30 cellular contexts compared by ENCODE assay signal in genomic region chr1:15329481-15329815, GRCh38.
A peak's percentile ranks its signal among the peaks of the same experiment; 100 is the strongest.
DNase-seq lines count a peak whose midpoint lies in the region; ATAC-seq, FAIRE-seq and TF ChIP-seq lines count a peak whose summit lies in the region.
"Had no signal": no experiment of that assay in that cellular context is flagged by ENCODE, and none has a peak within 500 bp of the region (broad histone marks: within the 10 kb centered on the region; RNA-seq: fewer than 3 reads in every experiment).

No MANE protein-coding gene starts in this region.

- peaks cover 23% of the 10 kb centered on the region for H3K27me3 Mint-ChIP-seq in astrocyte (ENCODE audit: low read depth, unreplicated experiment)

- in situ Hi-C loops in G401 (cut with HindIII; ENCODE audit: low sequenced_read_pairs): loop anchor here (10.0 kb wide), 1 partner anchor 115 kb away; no protein-coding TSS in a partner anchor

- H4K20me1 ChIP-seq in astrocyte (ENCODE audit: insufficient read depth, low read length): no peaks in the 10 kb centered on the region

- peak overlapping the region; percentile 70 for H3K4me2 ChIP-seq in astrocyte (ENCODE audit: low read length)
- H3K4me2 ChIP-seq: PC-9 had no signal

- H3K27me3 ChIP-seq in astrocyte (ENCODE audit: insufficient read depth, low read length): peaks cover 17% of the 10 kb centered on the region
- H3K27me3 ChIP-seq in heart right ventricle: peaks cover 0 to 4% (median 0%) of the 10 kb centered on the region in 7 donors
- H3K27me3 ChIP-seq in skeletal muscle tissue (ENCODE audit: control insufficient read depth in 3 of 3, insufficient read depth in 3 of 3, low read length in 3 of 3): peaks cover 2 to 12% (median 4%) of the 10 kb centered on the region in 3 donors
- H3K27me3 ChIP-seq: ascending aorta, BE2C, gastroesophageal sphincter, ovary had no signal

- no peak for TF ChIP-seq CTCF in astrocyte (IDR thresholded peaks at IDR 0.05; ENCODE audit: insufficient read depth, low read depth, low read length)
- TF ChIP-seq CTCF in heart right ventricle (IDR thresholded peaks at IDR 0.05): no peak

- no peak overlapping the region for H2AFZ ChIP-seq in astrocyte (ENCODE audit: low read depth, low read length)
- H2AFZ ChIP-seq: PC-9 had no signal

- peaks cover 14% of the 10 kb centered on the region for H3K4me1 ChIP-seq in astrocyte (ENCODE audit: insufficient read depth, low read length)
- peaks cover 3 to 46% (median 23%) of the 10 kb centered on the region in 9 donors for H3K4me1 ChIP-seq in heart right ventricle
- H3K4me1 ChIP-seq in skeletal muscle tissue (ENCODE audit: control insufficient read depth in 3 of 3, insufficient read depth in 3 of 3, low read length in 3 of 3): peaks cover 11 to 13% (median 13%) of the 10 kb centered on the region in 3 donors
- H3K4me1 ChIP-seq: BE2C, HAP-1 had no signal

- no peak overlapping the region for H3K4me3 Mint-ChIP-seq in astrocyte (ENCODE audit: unreplicated experiment)
- H3K4me3 Mint-ChIP-seq: activated CD4-positive, alpha-beta T cell treated with anti-CD3 and anti-CD28 coated beads, Interleukin-2, amount 10 ng/mL, durations not matched to agents 24 days and 14 days; activated naive CD8-positive, alpha-beta T cell treated with anti-CD3 and anti-CD28 coated beads for 36 hours; memory B cell; nephron progenitor cell; stimulated activated naive CD8-positive, alpha-beta T cell treated with anti-CD3 and anti-CD28 coated beads, Interleukin-15, Interleukin-2, amounts not matched to agents 100 ng/mL and 50 ng/mL, for 24 hours had no signal

- no peak for TF ChIP-seq POLR2A in GM18505 (IDR thresholded peaks at IDR 0.05; ENCODE audit: borderline replicate concordance, extremely low read depth, insufficient read depth, insufficient read length)

- intact Hi-C loops in heart right ventricle (cut with DNase I): loop anchor here in 5 of 10 donors (5.0 to 10.0 kb wide), 3 partner anchors 98 to 175 kb away; no protein-coding TSS in a partner anchor

- FAIRE-seq in astrocyte (lab: Jason Lieb, UNC): no peak
- FAIRE-seq: endometrium had no signal

- H3K9me3 ChIP-seq in astrocyte (ENCODE audit: insufficient read depth, low read depth, low read length) (no peaks in the 10 kb centered on the region), heart right ventricle (no peaks in the 10 kb centered on the region), skeletal muscle tissue (ENCODE audit: control insufficient read depth in 3 of 3, low read length in 3 of 3) (no peaks in the 10 kb centered on the region)
- H3K9me3 ChIP-seq: ascending aorta, BE2C, Caco-2, gastroesophageal sphincter, HAP-1, ovary, tibial artery had no signal

- H3K9ac ChIP-seq in astrocyte (ENCODE audit: low read length): no peak overlapping the region
- H3K9ac ChIP-seq in skeletal muscle tissue (ENCODE audit: low read depth in 1 of 3, low read length in 3 of 3): no peak overlapping the region

- H3K27ac ChIP-seq in astrocyte (ENCODE audit: low read depth, low read length): no peak overlapping the region
- H3K27ac ChIP-seq in heart right ventricle: peak overlapping the region in 8 of 10 donors; percentile 42 to 77 (median 63)
- peak overlapping the region; percentile 20 for H3K27ac ChIP-seq in skeletal muscle tissue (ENCODE audit: low read depth, low read length)
- H3K27ac ChIP-seq: ascending aorta, ovary, PC-9, tibial artery had no signal

- H3K9me3 Mint-ChIP-seq in astrocyte (ENCODE audit: unreplicated experiment): no peaks in the 10 kb centered on the region
- H3K9me3 Mint-ChIP-seq: activated CD4-positive, alpha-beta T cell treated with anti-CD3 and anti-CD28 coated beads, Interleukin-2, amount 10 ng/mL, durations not matched to agents 24 days and 14 days; activated naive CD8-positive, alpha-beta T cell treated with anti-CD3 and anti-CD28 coated beads for 36 hours; memory B cell; nephron progenitor cell; stimulated activated naive CD8-positive, alpha-beta T cell treated with anti-CD3 and anti-CD28 coated beads, Interleukin-15, Interleukin-2, amounts not matched to agents 100 ng/mL and 50 ng/mL, for 24 hours had no signal

- H3K36me3 Mint-ChIP-seq in astrocyte (ENCODE audit: low read depth, unreplicated experiment): no peaks in the 10 kb centered on the region
- H3K36me3 Mint-ChIP-seq: activated naive CD8-positive, alpha-beta T cell treated with anti-CD3 and anti-CD28 coated beads for 36 hours; memory B cell had no signal

- H3K27ac Mint-ChIP-seq in astrocyte (ENCODE audit: unreplicated experiment): no peak overlapping the region
- H3K27ac Mint-ChIP-seq: activated CD4-positive, alpha-beta T cell treated with anti-CD3 and anti-CD28 coated beads, Interleukin-2, amount 10 ng/mL, durations not matched to agents 24 days and 14 days; activated naive CD8-positive, alpha-beta T cell treated with anti-CD3 and anti-CD28 coated beads for 36 hours; memory B cell; nephron progenitor cell; stimulated activated naive CD8-positive, alpha-beta T cell treated with anti-CD3 and anti-CD28 coated beads, Interleukin-15, Interleukin-2, amounts not matched to agents 100 ng/mL and 50 ng/mL, for 24 hours had no signal

- 42 to 45% methylated on average over 8 of the region's 8 CpGs for WGBS in heart right ventricle, 2 donors

- DNase-seq in G401 (ENCODE audit: low spot score) (peak; percentile 76), astrocyte (ENCODE audit: low read depth) (no peak), heart right ventricle (no peak), AG20443 (ENCODE audit: low spot score) (no peak), NCI-H82 treated with DMSO at 0.1 percent for 48 hours (lab: John Stamatoyannopoulos, UW; ENCODE audit: unreplicated experiment) (no peak)
- DNase-seq: ACHN; activated CD4-positive, alpha-beta T cell treated with anti-CD3 and anti-CD28 coated beads, Interleukin-2, amount 10 ng/mL, durations not matched to agents 24 days and 14 days; activated effector memory CD4-positive, alpha-beta T cell treated with Interleukin-2 at 50 U/mL for 16 hours; activated naive CD8-positive, alpha-beta T cell treated with anti-CD3 and anti-CD28 coated beads for 36 hours; BE2C; Caco-2; NCI-H1417 treated with DMSO at 0.1 percent for 48 hours; NCI-H2081; NCI-H524 treated with DMSO at 0.1 percent for 48 hours; nephron progenitor cell; PC-9; SHP77 treated with DMSO at 0.1 percent for 48 hours; stimulated activated CD8-positive, alpha-beta memory T cell treated with anti-CD3 and anti-CD28 coated beads, Interleukin-4, amount 100 ng/mL, for 48 hours; SW 1271 had no signal

- peak in 5 of 8 donors; percentile 33 to 52 (median 37) for ATAC-seq in heart right ventricle
- ATAC-seq in GM18505 (IDR thresholded peaks at IDR 0.05; ENCODE audit: unreplicated experiment): no peak
- ATAC-seq in esophagus mucosa: no peak

- H3K4me1 Mint-ChIP-seq in astrocyte (ENCODE audit: low read depth, unreplicated experiment): peaks cover 6% of the 10 kb centered on the region
- H3K4me1 Mint-ChIP-seq: memory B cell had no signal

- no peaks in the 10 kb centered on the region for H3K36me3 ChIP-seq in astrocyte (ENCODE audit: insufficient read depth, low read length)
- H3K36me3 ChIP-seq in heart right ventricle: no peaks in the 10 kb centered on the region
- H3K36me3 ChIP-seq in skeletal muscle tissue (ENCODE audit: control insufficient read depth in 3 of 3, insufficient read depth in 3 of 3, low read length in 3 of 3): no peaks in the 10 kb centered on the region
- H3K36me3 ChIP-seq: ascending aorta, BE2C, gastroesophageal sphincter, HAP-1, ovary, tibial artery had no signal

- no peak overlapping the region for H3K4me3 ChIP-seq in astrocyte (ENCODE audit: insufficient read depth, low read depth, low read length)
- H3K4me3 ChIP-seq in heart right ventricle: peak overlapping the region in 4 of 10 donors; percentile 1 to 19 (median 18)
- H3K4me3 ChIP-seq in skeletal muscle tissue (ENCODE audit: low read length in 3 of 3): peak overlapping the region in 2 of 3 donors; percentile 28 to 37
- H3K4me3 ChIP-seq: gastroesophageal sphincter, HAP-1, ovary, PC-9 had no signal

- no peaks in the 10 kb centered on the region for H3K79me2 ChIP-seq in astrocyte (ENCODE audit: insufficient read depth, low read length)

Comparison
In these comparisons a context has a peak if more than half of its experiments do, and no peak if none do; other contexts are left out.
1. ATAC-seq: peak in heart right ventricle (5 of 8); none in GM18505 (single experiment) and esophagus mucosa (single experiment).